ENCODE assay signal across 8 cellular contexts in the genomic region with DNA sequence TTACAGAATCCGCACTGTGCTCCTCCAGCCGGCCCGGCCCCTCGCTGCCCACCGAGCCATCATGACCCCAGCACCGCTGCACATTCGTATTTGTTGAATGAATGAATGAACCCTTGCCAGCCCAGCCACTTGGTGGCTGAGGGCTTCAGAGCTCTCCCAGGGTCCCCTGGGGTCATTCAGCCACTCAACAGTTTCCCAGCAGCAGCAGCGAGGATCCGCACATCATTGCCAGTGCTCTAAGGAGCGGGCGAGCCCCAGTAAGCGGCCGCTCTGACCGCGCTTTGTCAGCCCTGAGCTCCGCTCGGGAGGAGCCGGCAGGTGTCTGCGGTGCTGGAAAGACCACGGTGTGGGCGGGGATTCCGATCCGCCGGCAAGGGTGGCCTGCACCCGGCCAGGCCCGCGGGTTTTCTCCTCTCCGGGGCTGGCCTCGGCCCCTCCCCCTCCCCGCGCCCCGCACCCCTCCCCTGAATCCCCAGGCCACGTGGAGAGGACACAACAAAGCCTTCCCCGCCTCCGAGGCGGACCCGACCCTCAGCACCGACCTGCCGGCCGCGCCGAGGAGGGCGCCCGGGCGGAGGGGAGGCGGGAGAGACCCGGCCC. TPM values are rescaled to one million over a fixed set of nuclear protein-coding genes. Genes with fewer than 3 reads are reported as not detected.
DNase-seq lines count a peak whose midpoint lies in the region; FAIRE-seq and TF ChIP-seq lines count a peak whose summit lies in the region.

No MANE protein-coding gene starts in this region.

- TF ChIP-seq POLR2A in adrenal gland (IDR thresholded peaks at IDR 0.05) = no peak

- WGBS in HUES64 = 2% methylated on average over 43 of the region's 47 CpGs
- 0% methylated on average over 1 of the region's 47 CpGs for WGBS in SK-N-SH (ENCODE audit: low lambda C conversion rate)
- 2 to 18% (median 6%) methylated on average over 13 to 46 of the region's 47 CpGs for WGBS in adrenal gland, 4 donors
- WGBS in iPS DF 6.9 (ENCODE audit: insufficient coverage, insufficient read length) = no CpG with 5 or more reads among the region's 47 CpGs
- WGBS in small intestine, 3 donors = 1 to 2% (median 2%) methylated on average over 31 to 47 of the region's 47 CpGs

- H3K36me3 ChIP-seq in HUES64 (ENCODE audit: insufficient read depth, low read length) (no peaks in the 10 kb centered on the region), SK-N-SH (replicated peaks in 1 of 2; ENCODE audit: control insufficient read depth in 1 of 2, insufficient read depth in 2 of 2, low read length in 1 of 2) (peaks cover 0 to 4% of the 10 kb centered on the region in 2 experiments), adrenal gland (replicated peaks in 1 of 2) (no peaks in the 10 kb centered on the region), iPS DF 6.9 (ENCODE audit: control insufficient read depth, insufficient read depth, low read length) (no peaks in the 10 kb centered on the region), small intestine (ENCODE audit: control insufficient read depth in 2 of 2, insufficient read depth in 2 of 2, low read length in 2 of 2) (no peaks in the 10 kb centered on the region)

- no peak for FAIRE-seq in small intestine (lab: Jason Lieb, UNC)

- no peak for TF ChIP-seq RAD21 in SK-N-SH (IDR thresholded peaks at IDR 0.05; ENCODE audit: low read length)

- peaks cover 20% of the 10 kb centered on the region for H4K20me1 ChIP-seq in SK-N-SH (ENCODE audit: insufficient read depth)

- H3K9ac ChIP-seq in HUES64 (ENCODE audit: low read depth, low read length) (peak overlapping the region; percentile 94), SK-N-SH (peak overlapping the region; percentile 74; the same call in 1 of the 2 replicates)

- CTCF ChIA-PET in SK-N-SH (lab: Yijun Ruan, JAX) = interaction anchor here (1.5 to 7.2 kb wide), 6 partner anchors 28 to 602 kb away, joined by 3 to 62 read pairs (median 10); no protein-coding TSS in a partner anchor

- H3K79me2 ChIP-seq in SK-N-SH (ENCODE audit: insufficient read depth) = peaks cover 28% of the 10 kb centered on the region; the same call in 1 of the 2 replicates

- H3K4me1 ChIP-seq in HUES64 (ENCODE audit: insufficient read depth, low read length) (0 out of 2 replicates have a peak, but pooled peaks cover 3% of the 10 kb centered on the region), SK-N-SH (ENCODE audit: control insufficient read depth in 1 of 2, insufficient read depth in 2 of 2, low read depth in 1 of 2, low read length in 1 of 2) (peaks cover 12 to 35% of the 10 kb centered on the region in 2 experiments; a peak in 2 of 4 replicates), adrenal gland (replicated peaks in 1 of 2) (peaks cover 0 to 6% of the 10 kb centered on the region in 2 donors), iPS DF 6.9 (ENCODE audit: control insufficient read depth, insufficient read depth, low read length) (peaks cover 3% of the 10 kb centered on the region; the same call in 1 of the 2 replicates), small intestine (ENCODE audit: control insufficient read depth in 2 of 2, insufficient read depth in 1 of 2, low read depth in 1 of 2, low read length in 1 of 2) (peaks cover 3 to 10% of the 10 kb centered on the region in 2 donors)

- H3K4me3 ChIP-seq in HUES64 (ENCODE audit: low read length) = peak overlapping the region; percentile 78
- peak overlapping the region; percentile 73 to 81 for H3K4me3 ChIP-seq in SK-N-SH (ENCODE audit: low read depth in 2 of 2, low read length in 1 of 2)
- peak overlapping the region; percentile 18 to 95 (median 40) for H3K4me3 ChIP-seq in adrenal gland
- peak overlapping the region; percentile 66 for H3K4me3 ChIP-seq in iPS DF 6.9 (ENCODE audit: low read length)
- peak overlapping the region; percentile 83 to 84 for H3K4me3 ChIP-seq in small intestine (ENCODE audit: low read depth in 1 of 2, low read length in 2 of 2)

- H3K4me2 ChIP-seq in SK-N-SH = peak overlapping the region; percentile 90

- H2AFZ ChIP-seq in SK-N-SH (ENCODE audit: low read depth) = peak overlapping the region; percentile 62; the same call in 1 of the 2 replicates

- intact Hi-C loops in adrenal gland (cut with DNase I) = no loop called here

- no peaks in the 10 kb centered on the region for H3K9me2 ChIP-seq in SK-N-SH

- H3K9me3 ChIP-seq in HUES64 (ENCODE audit: insufficient read depth, low read depth, low read length) = no peaks in the 10 kb centered on the region
- H3K9me3 ChIP-seq in SK-N-SH = no peaks in the 10 kb centered on the region
- H3K9me3 ChIP-seq in adrenal gland (replicated peaks in 1 of 3) = no peaks in the 10 kb centered on the region
- no peaks in the 10 kb centered on the region for H3K9me3 ChIP-seq in iPS DF 6.9 (ENCODE audit: control insufficient read depth, insufficient read depth, low read length)
- no peaks in the 10 kb centered on the region for H3K9me3 ChIP-seq in small intestine (ENCODE audit: control insufficient read depth, low read depth)

- H3K27ac ChIP-seq in HUES64 (ENCODE audit: low read depth, low read length) = peak overlapping the region; percentile 73; the same call in 1 of the 2 replicates
- H3K27ac ChIP-seq in SK-N-SH (ENCODE audit: low read depth in 2 of 2, low read length in 1 of 2) = peak overlapping the region in 1 of 2 experiments; percentile 79; a peak in 2 of 4 replicates
- H3K27ac ChIP-seq in adrenal gland = peak overlapping the region in 2 of 5 donors; percentile 62 to 75
- H3K27ac ChIP-seq in iPS DF 6.9 (ENCODE audit: low read length) = no peak overlapping the region
- H3K27ac ChIP-seq in small intestine (ENCODE audit: low read depth in 1 of 2, low read length in 1 of 2) = peak overlapping the region; percentile 73 to 76

- TF ChIP-seq CTCF in SK-N-SH (IDR thresholded peaks at IDR 0.05) (no peak), adrenal gland (IDR thresholded peaks at IDR 0.05) (no peak)

- no peak for TF ChIP-seq EP300 in SK-N-SH (IDR thresholded peaks at IDR 0.05; ENCODE audit: borderline replicate concordance in 1 of 2, low read depth in 1 of 2, low read length in 1 of 2)

- H3K27me3 ChIP-seq in HUES64 (ENCODE audit: insufficient read depth, low read length) (peaks cover 7% of the 10 kb centered on the region), SK-N-SH (ENCODE audit: insufficient read depth) (no peaks in the 10 kb centered on the region), adrenal gland (no peaks in the 10 kb centered on the region), iPS DF 6.9 (ENCODE audit: control insufficient read depth, insufficient read depth, low read length) (no peaks in the 10 kb centered on the region), small intestine (ENCODE audit: control insufficient read depth in 2 of 2, insufficient read depth in 2 of 2, low read length in 2 of 2) (no peaks in the 10 kb centered on the region)

- POLR2A ChIA-PET in SK-N-SH (lab: Yijun Ruan, JAX) = interaction anchor here (0.6 to 1.6 kb wide), 3 partner anchors 9 to 304 kb away, joined by 3 to 5 read pairs (median 3); partner anchors contain the start of gene PEX26

- H3F3A ChIP-seq in SK-N-SH (replicated peaks; ENCODE audit: insufficient read depth) = no peaks in the 10 kb centered on the region

- DNase-seq in NCI-H2029 (lab: John Stamatoyannopoulos, UW) = peak; percentile 38
- DNase-seq in NCI-H2029 treated with DMSO at 0.1 percent for 48 hours (lab: John Stamatoyannopoulos, UW) = no peak
- peak; percentile 93 for DNase-seq in SK-N-SH
- peak in 2 of 7 donors; percentile 29 to 36 for DNase-seq in adrenal gland
- no peak for DNase-seq in iPS DF 6.9 (ENCODE audit: low read depth, low spot score)
- DNase-seq in small intestine = peak; percentile 55
- DNase-seq in NCI-H1694 (lab: John Stamatoyannopoulos, UW) = no peak

TF ChIP-seq in SK-N-SH, 30 proteins besides CTCF, POLR2A, EP300 and RAD21 (continues in another document):
- TF ChIP-seq, protein P1, sequence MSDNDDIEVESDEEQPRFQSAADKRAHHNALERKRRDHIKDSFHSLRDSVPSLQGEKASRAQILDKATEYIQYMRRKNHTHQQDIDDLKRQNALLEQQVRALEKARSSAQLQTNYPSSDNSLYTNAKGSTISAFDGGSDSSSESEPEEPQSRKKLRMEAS (IDR thresholded peaks at IDR 0.05; ENCODE audit: low read depth) = peak; percentile 78
- TF ChIP-seq, protein P2, sequence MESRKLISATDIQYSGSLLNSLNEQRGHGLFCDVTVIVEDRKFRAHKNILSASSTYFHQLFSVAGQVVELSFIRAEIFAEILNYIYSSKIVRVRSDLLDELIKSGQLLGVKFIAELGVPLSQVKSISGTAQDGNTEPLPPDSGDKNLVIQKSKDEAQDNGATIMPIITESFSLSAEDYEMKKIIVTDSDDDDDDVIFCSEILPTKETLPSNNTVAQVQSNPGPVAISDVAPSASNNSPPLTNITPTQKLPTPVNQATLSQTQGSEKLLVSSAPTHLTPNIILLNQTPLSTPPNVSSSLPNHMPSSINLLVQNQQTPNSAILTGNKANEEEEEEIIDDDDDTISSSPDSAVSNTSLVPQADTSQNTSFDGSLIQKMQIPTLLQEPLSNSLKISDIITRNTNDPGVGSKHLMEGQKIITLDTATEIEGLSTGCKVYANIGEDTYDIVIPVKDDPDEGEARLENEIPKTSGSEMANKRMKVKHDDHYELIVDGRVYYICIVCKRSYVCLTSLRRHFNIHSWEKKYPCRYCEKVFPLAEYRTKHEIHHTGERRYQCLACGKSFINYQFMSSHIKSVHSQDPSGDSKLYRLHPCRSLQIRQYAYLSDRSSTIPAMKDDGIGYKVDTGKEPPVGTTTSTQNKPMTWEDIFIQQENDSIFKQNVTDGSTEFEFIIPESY (IDR thresholded peaks at IDR 0.05; ENCODE audit: borderline replicate concordance, low read depth) = no peak
- TF ChIP-seq USF2 (IDR thresholded peaks at IDR 0.05; ENCODE audit: borderline replicate concordance, low read depth, low read length) (no peak), SIN3A (IDR thresholded peaks at IDR 0.05; ENCODE audit: borderline replicate concordance, low read depth, low read length) (peak; percentile 12; the same call in 1 of the 2 replicates)

RNA-seq across cellular contexts. Expression of gene BID, which starts 0.6 kb away (rescaled TPM):
- 40.2 TPM for polyA plus RNA-seq in HUES64 (2013, experiment 1 of 2)
- polyA plus RNA-seq in HUES64 (2013, experiment 2 of 2) = 23.5 TPM
- polyA plus RNA-seq in SK-N-SH (2012; rRNA removed) (109 and 139 TPM in 2 replicates), adrenal gland (1 to 10 TPM; 3.8 to 7.3 (median 6.2) TPM), small intestine (10 to 100 TPM; 12.7 to 59.4 (median 15.1) TPM)
- polyA plus RNA-seq in SK-N-SH (2012; cell fraction: cytosol; rRNA removed) = 74.7 and 105 TPM in 2 replicates
- 86.6 and 146 TPM in 2 replicates for polyA plus RNA-seq in SK-N-SH (2012; cell fraction: nucleus; rRNA removed)
- 10 to 100 TPM in 7 of 8 donors, 1 to 10 TPM in 1; 7.3 to 26.6 (median 15.0) TPM for total RNA-seq in adrenal gland

Comparison
In these comparisons a context has a peak if more than half of its experiments do, and no peak if none do; other contexts are left out.
1. DNase-seq: peak in NCI-H2029 (single experiment), SK-N-SH (single experiment) and small intestine (single experiment); none in NCI-H2029 treated with DMSO at 0.1 percent for 48 hours (single experiment), iPS DF 6.9 (single experiment) and NCI-H1694 (single experiment).
2. Peak in every context shown above with its lines, with median percentiles within 50 percentile points of each other: H3K4me3 ChIP-seq.